8 cellular contexts compared by ENCODE assay signal in the genomic region with DNA sequence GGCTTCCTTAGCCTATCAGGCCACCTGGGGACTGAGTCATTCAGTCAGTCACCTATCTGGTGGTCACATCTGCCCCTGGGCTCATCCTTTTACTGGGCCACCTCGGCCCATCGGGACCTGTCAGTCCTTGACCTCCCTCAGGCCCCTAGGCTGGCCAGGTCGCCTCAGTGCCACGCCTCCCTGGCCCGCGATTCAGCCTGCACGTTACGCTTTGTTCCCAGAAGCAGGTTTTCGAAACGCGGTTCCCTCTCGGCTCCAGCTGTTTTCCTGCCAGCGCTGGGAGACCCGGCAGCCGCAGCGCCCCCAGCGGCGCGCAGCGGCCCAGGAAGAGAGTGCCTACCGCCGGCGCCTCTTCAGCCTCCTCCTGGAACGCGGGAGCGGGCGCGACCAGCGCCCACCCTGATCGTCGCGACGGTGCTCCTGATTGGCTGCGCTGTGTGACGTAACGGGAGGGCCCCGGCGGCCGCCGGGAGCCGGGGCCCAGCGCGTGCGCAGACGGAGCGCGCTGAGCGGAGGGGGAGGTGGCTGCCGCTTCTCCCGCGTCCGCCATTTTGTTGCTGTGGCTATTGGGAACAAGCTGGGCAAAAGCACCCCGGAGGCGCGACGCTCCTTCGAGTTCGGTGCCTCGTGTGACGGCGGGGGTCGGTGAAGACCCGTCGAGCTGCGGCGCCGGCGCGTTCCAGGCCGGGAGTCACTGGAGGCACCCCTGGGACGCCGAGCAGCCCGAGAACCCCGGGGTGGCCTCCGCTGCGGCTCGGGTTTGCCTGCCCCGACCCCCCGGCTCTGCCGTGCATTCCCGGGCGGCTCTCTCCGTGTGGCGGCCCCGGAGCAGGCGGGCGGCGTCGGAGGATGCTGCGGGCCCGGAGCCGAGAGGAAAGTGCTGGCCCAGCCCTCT. TPM values are rescaled to one million over a fixed set of nuclear protein-coding genes. Genes with fewer than 3 reads are reported as not detected.
DNase-seq lines count a peak whose midpoint lies in the region; ATAC-seq and TF ChIP-seq lines count a peak whose summit lies in the region.

A gene with protein sequence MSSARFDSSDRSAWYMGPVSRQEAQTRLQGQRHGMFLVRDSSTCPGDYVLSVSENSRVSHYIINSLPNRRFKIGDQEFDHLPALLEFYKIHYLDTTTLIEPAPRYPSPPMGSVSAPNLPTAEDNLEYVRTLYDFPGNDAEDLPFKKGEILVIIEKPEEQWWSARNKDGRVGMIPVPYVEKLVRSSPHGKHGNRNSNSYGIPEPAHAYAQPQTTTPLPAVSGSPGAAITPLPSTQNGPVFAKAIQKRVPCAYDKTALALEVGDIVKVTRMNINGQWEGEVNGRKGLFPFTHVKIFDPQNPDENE (plus strand): TSS at position 492 of the 895 bp plus-strand sequence. CDS start 528 bp downstream, outside the sequence.

- H3K4me3 ChIP-seq in esophagus muscularis mucosa = peak within 1 kb of the TSS; percentile 69 to 100 (median 82)

- H3K27me3 Mint-ChIP-seq in activated T-cell treated with anti-CD3 and anti-CD28 coated beads, Interleukin-2, amount 50 U/mL, for 4 hours (ENCODE audit: low read depth) = no peaks in the 10 kb centered on the region

- H3K9me3 ChIP-seq in esophagus muscularis mucosa = no peaks in the 10 kb centered on the region

- no peaks in the 10 kb centered on the region for H3K27me3 ChIP-seq in esophagus muscularis mucosa

- no peaks in the 10 kb centered on the region for H3K9me3 Mint-ChIP-seq in activated T-cell treated with anti-CD3 and anti-CD28 coated beads, Interleukin-2, amount 50 U/mL, for 4 hours

- ATAC-seq in GM21723 (IDR thresholded peaks at IDR 0.05; ENCODE audit: unreplicated experiment) = peak; percentile 93
- peak; percentile 98 to 99 for ATAC-seq in activated T-cell treated with anti-CD3 and anti-CD28 coated beads, Interleukin-2, amount 50 U/mL, for 4 hours

- DNase-seq in DMS79 treated with DMSO at 0.1 percent for 48 hours (lab: John Stamatoyannopoulos, UW) (peak; percentile 79), KG1 (lab: John Stamatoyannopoulos, UW) (peak; percentile 94), esophagus muscularis mucosa (ENCODE audit: extremely low spot score) (peak; percentile 99), myocyte (ENCODE audit: low read depth) (peak; percentile 97)
- DNase-seq in activated T-cell treated with anti-CD3 and anti-CD28 coated beads, Interleukin-2, amount 50 U/mL, for 4 hours = peak; percentile 95
- peak; percentile 93 to 94 for DNase-seq in stimulated activated CD8-positive, alpha-beta memory T cell treated with anti-CD3 and anti-CD28 coated beads, Interleukin-7, amount 100 ng/mL, for 48 hours (ENCODE audit: extremely low read depth in 1 of 2, low read depth in 1 of 2)

- intact Hi-C loops in esophagus muscularis mucosa (cut with DNase I) = loop anchor here (5.0 kb wide), 1 partner anchor 85 kb away; a partner anchor contains a TSS

- peaks cover 25 to 41% (median 38%) of the 10 kb centered on the region in 4 donors for H3K4me1 ChIP-seq in esophagus muscularis mucosa

- H3K36me3 ChIP-seq in esophagus muscularis mucosa = no peaks in the 10 kb centered on the region

- no peak for TF ChIP-seq EP300 in esophagus muscularis mucosa (IDR thresholded peaks at IDR 0.05)

- H3K36me3 Mint-ChIP-seq in activated T-cell treated with anti-CD3 and anti-CD28 coated beads, Interleukin-2, amount 50 U/mL, for 4 hours (ENCODE audit: insufficient read depth) = peaks cover 13% of the 10 kb centered on the region

- TF ChIP-seq CTCF in esophagus muscularis mucosa (IDR thresholded peaks at IDR 0.05) = peak; percentile 91 to 98 (median 93)

- H3K4me3 Mint-ChIP-seq in activated T-cell treated with anti-CD3 and anti-CD28 coated beads, Interleukin-2, amount 50 U/mL, for 4 hours = peak within 1 kb of the TSS; percentile 98

- H3K4me1 Mint-ChIP-seq in activated T-cell treated with anti-CD3 and anti-CD28 coated beads, Interleukin-2, amount 50 U/mL, for 4 hours (ENCODE audit: low read depth) = peaks cover 34% of the 10 kb centered on the region

- peak within 1 kb of the TSS; percentile 93 to 97 (median 96) for H3K27ac ChIP-seq in esophagus muscularis mucosa (replicated peaks in 1 of 4)

- WGBS in esophagus muscularis mucosa = under 1% methylated on average over 24 of the region's 92 CpGs

- TF ChIP-seq POLR2A in esophagus muscularis mucosa (IDR thresholded peaks at IDR 0.05; ENCODE audit: low read depth) = peak; percentile 93

TF ChIP-seq in PFSK-1, 5 proteins besides CTCF, POLR2A, EP300 and RAD21:
- peak; percentile 88 for TF ChIP-seq TAF1 (IDR thresholded peaks at IDR 0.05; ENCODE audit: borderline replicate concordance, insufficient read depth, low read length)
- peak; percentile 77 for TF ChIP-seq POLR2AphosphoS5 (IDR thresholded peaks at IDR 0.05; ENCODE audit: low read depth, low read length)
- TF ChIP-seq FOXP2 (optimal IDR thresholded peaks at IDR 0.05; ENCODE audit: borderline replicate concordance, extremely low read depth, extremely low read length, insufficient read depth) = peak; percentile 77
- TF ChIP-seq SIN3A (IDR thresholded peaks at IDR 0.05; ENCODE audit: borderline replicate concordance, insufficient read depth, low read length) = peak; percentile 87; the same call in 1 of the 2 replicates
- TF ChIP-seq, protein P1, sequence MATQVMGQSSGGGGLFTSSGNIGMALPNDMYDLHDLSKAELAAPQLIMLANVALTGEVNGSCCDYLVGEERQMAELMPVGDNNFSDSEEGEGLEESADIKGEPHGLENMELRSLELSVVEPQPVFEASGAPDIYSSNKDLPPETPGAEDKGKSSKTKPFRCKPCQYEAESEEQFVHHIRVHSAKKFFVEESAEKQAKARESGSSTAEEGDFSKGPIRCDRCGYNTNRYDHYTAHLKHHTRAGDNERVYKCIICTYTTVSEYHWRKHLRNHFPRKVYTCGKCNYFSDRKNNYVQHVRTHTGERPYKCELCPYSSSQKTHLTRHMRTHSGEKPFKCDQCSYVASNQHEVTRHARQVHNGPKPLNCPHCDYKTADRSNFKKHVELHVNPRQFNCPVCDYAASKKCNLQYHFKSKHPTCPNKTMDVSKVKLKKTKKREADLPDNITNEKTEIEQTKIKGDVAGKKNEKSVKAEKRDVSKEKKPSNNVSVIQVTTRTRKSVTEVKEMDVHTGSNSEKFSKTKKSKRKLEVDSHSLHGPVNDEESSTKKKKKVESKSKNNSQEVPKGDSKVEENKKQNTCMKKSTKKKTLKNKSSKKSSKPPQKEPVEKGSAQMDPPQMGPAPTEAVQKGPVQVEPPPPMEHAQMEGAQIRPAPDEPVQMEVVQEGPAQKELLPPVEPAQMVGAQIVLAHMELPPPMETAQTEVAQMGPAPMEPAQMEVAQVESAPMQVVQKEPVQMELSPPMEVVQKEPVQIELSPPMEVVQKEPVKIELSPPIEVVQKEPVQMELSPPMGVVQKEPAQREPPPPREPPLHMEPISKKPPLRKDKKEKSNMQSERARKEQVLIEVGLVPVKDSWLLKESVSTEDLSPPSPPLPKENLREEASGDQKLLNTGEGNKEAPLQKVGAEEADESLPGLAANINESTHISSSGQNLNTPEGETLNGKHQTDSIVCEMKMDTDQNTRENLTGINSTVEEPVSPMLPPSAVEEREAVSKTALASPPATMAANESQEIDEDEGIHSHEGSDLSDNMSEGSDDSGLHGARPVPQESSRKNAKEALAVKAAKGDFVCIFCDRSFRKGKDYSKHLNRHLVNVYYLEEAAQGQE (IDR thresholded peaks at IDR 0.05; ENCODE audit: insufficient read depth in 1 of 2, low read depth in 2 of 2, low read length in 2 of 2) = no peak

RNA-seq across cellular contexts. Expression of the gene that starts here (rescaled TPM):
- 23.4 TPM for polyA plus RNA-seq in PFSK-1 (2012; ENCODE audit: insufficient read length, low read depth)
- total RNA-seq in activated T-cell treated with anti-CD3 and anti-CD28 coated beads, Interleukin-2, amount 50 U/mL, for 4 hours = 10 to 100 TPM; 82.9 to 90.5 (median 89.2) TPM
- total RNA-seq in esophagus muscularis mucosa (10 to 100 TPM; 34.9 to 56.2 (median 47.9) TPM), myocyte (48.5 and 52.6 TPM in 2 replicates)
- polyA plus RNA-seq in myocyte (2012) = 25.3 TPM

Comparison
In these comparisons a context has a peak if more than half of its experiments do, and no peak if none do; other contexts are left out.
1. Peak in every context shown above with its lines: DNase-seq, ATAC-seq, H3K4me3 ChIP-seq and H3K27ac ChIP-seq.